8 cellular contexts compared by ENCODE assay signal in genomic region chr4:72701987-72702819, GRCh38.
DNase-seq lines count a peak whose midpoint lies in the region; TF ChIP-seq lines count a peak whose summit lies in the region.

No MANE protein-coding gene starts in this region.

- peak in 2 of 3 donors; percentile 4 to 36 for DNase-seq in stimulated activated CD4-positive, alpha-beta T cell treated with anti-CD3 and anti-CD28 coated beads, TNF-alpha, amount 100 ng/mL, for 48 hours (ENCODE audit: low read depth in 3 of 3)
- no peak for DNase-seq in stimulated activated CD4-positive, alpha-beta T cell treated with anti-CD3 and anti-CD28 coated beads, Interleukin-12 subunit alpha, Interleukin-12 subunit beta, amount 100 ng/mL, for 4 hours
- DNase-seq in HCEC 1CT (peak; percentile 1), M059J (ENCODE audit: low read depth) (peak; percentile 45), T follicular helper cell (ENCODE audit: low read depth) (peak; percentile 6), endodermal cell (peak; percentile 56), GOT3 (lab: John Stamatoyannopoulos, UW) (no peak)

- H3K4me1 Mint-ChIP-seq in endodermal cell, result peaks cover 1% of the 10 kb centered on the region

- H3K4me1 ChIP-seq in endodermal cell (ENCODE audit: control insufficient read depth, insufficient read depth, low read length), result no peaks in the 10 kb centered on the region
- H3K4me1 ChIP-seq in muscle layer of duodenum (ENCODE audit: control insufficient read depth in 1 of 2, insufficient read depth in 2 of 2, low read length in 2 of 2), result no peaks in the 10 kb centered on the region

- H3K27ac ChIP-seq in endodermal cell (ENCODE audit: low read depth, low read length) (no peak overlapping the region), muscle layer of duodenum (ENCODE audit: low read length) (no peak overlapping the region)

- TF ChIP-seq CTCF in endodermal cell (conservative IDR thresholded peaks at IDR 0.05), result peak; percentile 84

- no peak overlapping the region for H3K4me3 Mint-ChIP-seq in endodermal cell

- no peaks in the 10 kb centered on the region for H3K9me3 ChIP-seq in endodermal cell (ENCODE audit: control insufficient read depth, low read length)
- no peaks in the 10 kb centered on the region for H3K9me3 ChIP-seq in muscle layer of duodenum (ENCODE audit: control insufficient read depth in 1 of 2, low read length in 2 of 2)

- H3K9ac ChIP-seq in endodermal cell (ENCODE audit: extremely low read depth, low read length, poor library complexity, severe bottlenecking), result no peak overlapping the region

- H3K27me3 Mint-ChIP-seq in endodermal cell (ENCODE audit: insufficient read depth), result no peaks in the 10 kb centered on the region

- WGBS in endodermal cell (ENCODE audit: insufficient coverage in 1 of 2, insufficient read length in 1 of 2), 2 experiments, result 33 to 38% methylated on average over 6 to 7 of the region's 7 CpGs

- H3K4me3 ChIP-seq in endodermal cell (ENCODE audit: low read length) (no peak overlapping the region), muscle layer of duodenum (ENCODE audit: low read depth in 1 of 2, low read length in 2 of 2) (peak overlapping the region; percentile 45 to 57)

- no peak overlapping the region for H3K27ac Mint-ChIP-seq in endodermal cell

- no peaks in the 10 kb centered on the region for H3K36me3 ChIP-seq in endodermal cell (ENCODE audit: control insufficient read depth, insufficient read depth, low read length)
- no peaks in the 10 kb centered on the region for H3K36me3 ChIP-seq in muscle layer of duodenum (ENCODE audit: control insufficient read depth in 1 of 2, insufficient read depth in 2 of 2, low read length in 2 of 2)

- no peaks in the 10 kb centered on the region for H3K27me3 ChIP-seq in endodermal cell (ENCODE audit: control insufficient read depth, insufficient read depth, low read length, poor library complexity, severe bottlenecking)
- no peaks in the 10 kb centered on the region for H3K27me3 ChIP-seq in muscle layer of duodenum (ENCODE audit: low read depth, low read length)

- H3K36me3 Mint-ChIP-seq in endodermal cell (ENCODE audit: low read depth), result no peaks in the 10 kb centered on the region

- H3K9me3 Mint-ChIP-seq in endodermal cell, result no peaks in the 10 kb centered on the region

Comparison
In these comparisons a context has a peak if more than half of its experiments do, and no peak if none do; other contexts are left out.
1. DNase-seq: peak in stimulated activated CD4-positive, alpha-beta T cell treated with anti-CD3 and anti-CD28 coated beads, TNF-alpha, amount 100 ng/mL, for 48 hours (2 of 3), HCEC 1CT (single experiment), M059J (single experiment), T follicular helper cell (single experiment) and endodermal cell (single experiment); none in stimulated activated CD4-positive, alpha-beta T cell treated with anti-CD3 and anti-CD28 coated beads, Interleukin-12 subunit alpha, Interleukin-12 subunit beta, amount 100 ng/mL, for 4 hours (single experiment) and GOT3 (single experiment).